18 cellular contexts compared by ENCODE assay signal in genomic region chr5:64632251-64632650, GRCh38. TPM values are rescaled to one million over a fixed set of nuclear protein-coding genes. Genes with fewer than 3 reads are reported as not detected.
DNase-seq lines count a peak whose midpoint lies in the region; TF ChIP-seq lines count a peak whose summit lies in the region.
"Had no signal": no experiment of that assay in that cellular context is flagged by ENCODE, and none has a peak within 500 bp of the region (broad histone marks: within the 10 kb centered on the region; RNA-seq: fewer than 3 reads in every experiment).

No MANE protein-coding gene starts in this region.

- no peaks in the 10 kb centered on the region for H3K9me3 ChIP-seq in skeletal muscle satellite cell (replicated peaks; ENCODE audit: low read length)
- no peaks in the 10 kb centered on the region for H3K9me3 ChIP-seq in suprapubic skin
- H3K9me3 ChIP-seq in SK-N-SH: no peaks in the 10 kb centered on the region
- H3K9me3 ChIP-seq: esophagus squamous epithelium had no signal

- H3K9ac ChIP-seq in skeletal muscle satellite cell (ENCODE audit: low read depth, low read length): no peak overlapping the region
- no peak overlapping the region for H3K9ac ChIP-seq in SK-N-SH

- H3K36me3 ChIP-seq in skeletal muscle satellite cell (ENCODE audit: insufficient read depth, low read length): no peaks in the 10 kb centered on the region
- H3K36me3 ChIP-seq in suprapubic skin: no peaks in the 10 kb centered on the region
- H3K36me3 ChIP-seq in SK-N-SH (replicated peaks in 1 of 2; ENCODE audit: control insufficient read depth in 1 of 2, insufficient read depth in 2 of 2, low read length in 1 of 2): no peaks in the 10 kb centered on the region
- H3K36me3 ChIP-seq: esophagus squamous epithelium, MG63 had no signal

- 36% methylated on average over 3 of the region's 3 CpGs for WGBS in suprapubic skin
- 8% methylated on average over 3 of the region's 3 CpGs for WGBS in SK-N-SH (ENCODE audit: low lambda C conversion rate)

- no peak overlapping the region for H3K4me3 Mint-ChIP-seq in activated naive CD4-positive, alpha-beta T cell treated with anti-CD3 and anti-CD28 coated beads for 36 hours
- H3K4me3 Mint-ChIP-seq: activated CD4-positive, alpha-beta memory T cell treated with anti-CD3 and anti-CD28 coated beads for 36 hours; CD8-positive, alpha-beta memory T cell; natural killer cell treated with Interleukin-12 subunit alpha and Interleukin-12 subunit beta and Interleukin-15 and Interleukin-18, amount 100 ng/mL, for 72 hours; type B pancreatic cell had no signal

- H3K36me3 Mint-ChIP-seq in activated naive CD4-positive, alpha-beta T cell treated with anti-CD3 and anti-CD28 coated beads for 36 hours (ENCODE audit: low read depth): no peaks in the 10 kb centered on the region
- H3K36me3 Mint-ChIP-seq: activated CD4-positive, alpha-beta memory T cell treated with anti-CD3 and anti-CD28 coated beads for 36 hours; CD8-positive, alpha-beta memory T cell; natural killer cell treated with Interleukin-12 subunit alpha and Interleukin-12 subunit beta and Interleukin-15 and Interleukin-18, amount 100 ng/mL, for 72 hours; type B pancreatic cell had no signal

- TF ChIP-seq CTCF in fibroblast of villous mesenchyme (IDR thresholded peaks at IDR 0.05; ENCODE audit: insufficient read depth, low read depth, low read length) (no peak), suprapubic skin (IDR thresholded peaks at IDR 0.05) (no peak), SK-N-SH (IDR thresholded peaks at IDR 0.05) (no peak)

- TF ChIP-seq EP300 in suprapubic skin (IDR thresholded peaks at IDR 0.05) (no peak), SK-N-SH (IDR thresholded peaks at IDR 0.05; ENCODE audit: borderline replicate concordance in 1 of 2, low read depth in 1 of 2, low read length in 1 of 2) (no peak)

- no peak overlapping the region for H3K27ac ChIP-seq in suprapubic skin
- H3K27ac ChIP-seq in SK-N-SH (ENCODE audit: low read depth in 2 of 2, low read length in 1 of 2): no peak overlapping the region
- H3K27ac ChIP-seq: 22Rv1, esophagus squamous epithelium had no signal

- no peak overlapping the region for H2AFZ ChIP-seq in SK-N-SH (ENCODE audit: low read depth)

- H3K4me2 ChIP-seq in skeletal muscle satellite cell (ENCODE audit: low read length) (peak overlapping the region; percentile 11), SK-N-SH (no peak overlapping the region)

- no peaks in the 10 kb centered on the region for H3K79me2 ChIP-seq in SK-N-SH (ENCODE audit: insufficient read depth)

- H3K27me3 Mint-ChIP-seq in activated naive CD4-positive, alpha-beta T cell treated with anti-CD3 and anti-CD28 coated beads for 36 hours (ENCODE audit: low read depth): peaks cover 9% of the 10 kb centered on the region

- H3K4me1 ChIP-seq in skeletal muscle satellite cell (ENCODE audit: control insufficient read depth, insufficient read depth, low read length): peaks cover 9% of the 10 kb centered on the region
- no peaks in the 10 kb centered on the region for H3K4me1 ChIP-seq in suprapubic skin
- H3K4me1 ChIP-seq in SK-N-SH (ENCODE audit: control insufficient read depth in 1 of 2, insufficient read depth in 2 of 2, low read depth in 1 of 2, low read length in 1 of 2): no peaks in the 10 kb centered on the region; a peak in 1 of 4 replicates
- H3K4me1 ChIP-seq: esophagus squamous epithelium had no signal

- no peaks in the 10 kb centered on the region for H3K9me3 Mint-ChIP-seq in activated naive CD4-positive, alpha-beta T cell treated with anti-CD3 and anti-CD28 coated beads for 36 hours
- H3K9me3 Mint-ChIP-seq: activated CD4-positive, alpha-beta memory T cell treated with anti-CD3 and anti-CD28 coated beads for 36 hours; natural killer cell treated with Interleukin-12 subunit alpha and Interleukin-12 subunit beta and Interleukin-15 and Interleukin-18, amount 100 ng/mL, for 72 hours; type B pancreatic cell had no signal

- DNase-seq in DMS153 (lab: John Stamatoyannopoulos, UW): peak; percentile 24
- no peak for DNase-seq in DMS153 treated with DMSO at 0.1 percent for 48 hours (lab: John Stamatoyannopoulos, UW; ENCODE audit: unreplicated experiment)
- DNase-seq in NCI-H510A (lab: John Stamatoyannopoulos, UW): peak; percentile 58
- peak; percentile 44 for DNase-seq in fibroblast of villous mesenchyme (ENCODE audit: low read depth)
- DNase-seq in suprapubic skin (ENCODE audit: low spot score in 2 of 2): no peak
- no peak for DNase-seq in activated naive CD4-positive, alpha-beta T cell treated with anti-CD3 and anti-CD28 coated beads for 36 hours
- DNase-seq in SK-N-SH: no peak
- DNase-seq: activated CD4-positive, alpha-beta memory T cell treated with anti-CD3 and anti-CD28 coated beads for 36 hours; activated naive CD4-positive, alpha-beta T cell; CD8-positive, alpha-beta memory T cell; esophagus squamous epithelium; MG63 had no signal

- POLR2A ChIA-PET in SK-N-SH (lab: Yijun Ruan, JAX): no interaction called here

- peaks cover under 1% of the 10 kb centered on the region for H3K4me1 Mint-ChIP-seq in activated naive CD4-positive, alpha-beta T cell treated with anti-CD3 and anti-CD28 coated beads for 36 hours (ENCODE audit: low read depth)

- CTCF ChIA-PET in activated naive CD4-positive, alpha-beta T cell treated with anti-CD3 and anti-CD28 coated beads for 36 hours (lab: Charles Lee): interaction anchor here (1.0 kb wide), 1 partner anchor 521 kb away, joined by 3 read pairs; no protein-coding TSS in a partner anchor
- CTCF ChIA-PET in SK-N-SH (lab: Yijun Ruan, JAX): interaction anchor here (1.0 to 6.8 kb wide), 5 partner anchors 20 to 156 kb away, joined by 3 to 75 read pairs (median 3); no protein-coding TSS in a partner anchor

- TF ChIP-seq RAD21 in SK-N-SH (IDR thresholded peaks at IDR 0.05; ENCODE audit: low read length): no peak

- no peak overlapping the region for H3K27ac Mint-ChIP-seq in activated naive CD4-positive, alpha-beta T cell treated with anti-CD3 and anti-CD28 coated beads for 36 hours
- H3K27ac Mint-ChIP-seq: activated CD4-positive, alpha-beta memory T cell treated with anti-CD3 and anti-CD28 coated beads for 36 hours; CD8-positive, alpha-beta memory T cell; natural killer cell treated with Interleukin-12 subunit alpha and Interleukin-12 subunit beta and Interleukin-15 and Interleukin-18, amount 100 ng/mL, for 72 hours; type B pancreatic cell had no signal

- no peak for TF ChIP-seq POLR2A in suprapubic skin (IDR thresholded peaks at IDR 0.05)

- H4K20me1 ChIP-seq in SK-N-SH (ENCODE audit: insufficient read depth): no peaks in the 10 kb centered on the region

- H3F3A ChIP-seq in SK-N-SH (replicated peaks; ENCODE audit: insufficient read depth): no peaks in the 10 kb centered on the region

- H3K27me3 ChIP-seq in skeletal muscle satellite cell (ENCODE audit: control insufficient read depth, insufficient read depth, low read length) (peaks cover 8% of the 10 kb centered on the region), suprapubic skin (peaks cover 7% of the 10 kb centered on the region), SK-N-SH (ENCODE audit: insufficient read depth) (peaks cover 14% of the 10 kb centered on the region; the same call in 1 of the 2 replicates)

- H3K4me3 ChIP-seq in fibroblast of villous mesenchyme (ENCODE audit: low read depth, low read length) (no peak overlapping the region), skeletal muscle satellite cell (ENCODE audit: low read length) (no peak overlapping the region), suprapubic skin (no peak overlapping the region), SK-N-SH (ENCODE audit: low read depth in 2 of 2, low read length in 1 of 2) (no peak overlapping the region)
- H3K4me3 ChIP-seq: esophagus squamous epithelium, MG63 had no signal

- intact Hi-C loops in activated naive CD4-positive, alpha-beta T cell treated with anti-CD3 and anti-CD28 coated beads for 36 hours (cut with micrococcal nuclease): loop anchor here (10.0 kb wide), 1 partner anchor 473 kb away; no protein-coding TSS in a partner anchor

- H3K9me2 ChIP-seq in SK-N-SH: no peaks in the 10 kb centered on the region

TF ChIP-seq in SK-N-SH, 30 proteins besides CTCF, POLR2A, EP300 and RAD21:
- TF ChIP-seq CHD2 (IDR thresholded peaks at IDR 0.05; ENCODE audit: low read length, partially characterized antibody): no peak
- TF ChIP-seq NFIC (IDR thresholded peaks at IDR 0.05; ENCODE audit: borderline replicate concordance): no peak
- no peak for TF ChIP-seq MAX (IDR thresholded peaks at IDR 0.05; ENCODE audit: low read depth)
- TF ChIP-seq GABPA (IDR thresholded peaks at IDR 0.05; ENCODE audit: low read depth): no peak
- no peak for TF ChIP-seq RXRA (IDR thresholded peaks at IDR 0.05; ENCODE audit: borderline replicate concordance, low read depth)
- TF ChIP-seq POLR2AphosphoS5 (IDR thresholded peaks at IDR 0.05; ENCODE audit: low read depth, low read length): no peak
- TF ChIP-seq YY1 (IDR thresholded peaks at IDR 0.05; ENCODE audit: low read depth): no peak

RNA-seq across cellular contexts. Expression of gene SHISAL2B, which starts 58.1 kb away (rescaled TPM):
- total RNA-seq in fibroblast of villous mesenchyme: not detected in 2 replicates
- not detected in 2 replicates for total RNA-seq in skeletal muscle satellite cell (2012; rRNA removed)
- total RNA-seq in suprapubic skin: not detected
- total RNA-seq in activated naive CD4-positive, alpha-beta T cell treated with anti-CD3 and anti-CD28 coated beads for 36 hours: not detected
- polyA plus RNA-seq in SK-N-SH (2012; rRNA removed): 0.16 TPM in 1 of 2 replicates, not detected in the other
- 0.05 and 0.10 TPM in 2 replicates for polyA plus RNA-seq in SK-N-SH (2012; cell fraction: cytosol; rRNA removed)
- polyA plus RNA-seq in SK-N-SH (2012; cell fraction: nucleus; rRNA removed): 0.12 TPM in 1 of 2 replicates, not detected in the other
- total RNA-seq: activated CD4-positive, alpha-beta memory T cell treated with anti-CD3 and anti-CD28 coated beads for 36 hours; CD8-positive, alpha-beta memory T cell; esophagus squamous epithelium; natural killer cell treated with Interleukin-12 subunit alpha and Interleukin-12 subunit beta and Interleukin-15 and Interleukin-18, amount 100 ng/mL, for 72 hours; T-helper 2 cell treated with Interferon-gamma antibody and Interleukin-4, amounts not matched to agents 100 ng/mL and 5 ng/mL, for 36 hours had no signal
- polyA plus RNA-seq: CD8-positive, alpha-beta memory T cell; keratinocyte had no signal

Comparison
In these comparisons a context has a peak if more than half of its experiments do, and no peak if none do; other contexts are left out.
1. DNase-seq: peak in DMS153 (single experiment), NCI-H510A (single experiment) and fibroblast of villous mesenchyme (single experiment); none in DMS153 treated with DMSO at 0.1 percent for 48 hours (single experiment), suprapubic skin (0 of 2), activated naive CD4-positive, alpha-beta T cell treated with anti-CD3 and anti-CD28 coated beads for 36 hours (single experiment) and SK-N-SH (single experiment).